Comparison of ENCODE assay signal across 1 cellular context in the genomic region with DNA sequence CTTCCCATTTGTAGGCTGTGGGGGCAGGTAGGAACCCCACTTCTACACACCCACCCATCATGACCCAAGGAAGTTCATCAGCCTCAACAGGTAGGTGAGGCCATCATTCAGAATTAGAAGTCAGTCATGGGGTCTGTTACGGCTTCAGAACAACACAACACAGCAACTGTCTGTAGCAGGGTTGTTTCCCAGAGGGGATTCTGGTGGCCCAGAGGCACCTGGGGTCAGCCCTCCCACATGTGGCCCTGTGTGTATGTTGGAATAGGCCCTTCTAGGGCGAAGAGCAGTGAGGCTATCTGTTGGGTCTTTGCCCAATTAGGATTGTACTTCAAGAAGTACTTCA.
TF ChIP-seq lines count a peak whose summit lies in the region.

No MANE protein-coding gene starts in this region.

TF ChIP-seq in HEK293, 187 proteins besides CTCF, POLR2A, EP300 and RAD21 (continued from another document):
- TF ChIP-seq, protein P1, sequence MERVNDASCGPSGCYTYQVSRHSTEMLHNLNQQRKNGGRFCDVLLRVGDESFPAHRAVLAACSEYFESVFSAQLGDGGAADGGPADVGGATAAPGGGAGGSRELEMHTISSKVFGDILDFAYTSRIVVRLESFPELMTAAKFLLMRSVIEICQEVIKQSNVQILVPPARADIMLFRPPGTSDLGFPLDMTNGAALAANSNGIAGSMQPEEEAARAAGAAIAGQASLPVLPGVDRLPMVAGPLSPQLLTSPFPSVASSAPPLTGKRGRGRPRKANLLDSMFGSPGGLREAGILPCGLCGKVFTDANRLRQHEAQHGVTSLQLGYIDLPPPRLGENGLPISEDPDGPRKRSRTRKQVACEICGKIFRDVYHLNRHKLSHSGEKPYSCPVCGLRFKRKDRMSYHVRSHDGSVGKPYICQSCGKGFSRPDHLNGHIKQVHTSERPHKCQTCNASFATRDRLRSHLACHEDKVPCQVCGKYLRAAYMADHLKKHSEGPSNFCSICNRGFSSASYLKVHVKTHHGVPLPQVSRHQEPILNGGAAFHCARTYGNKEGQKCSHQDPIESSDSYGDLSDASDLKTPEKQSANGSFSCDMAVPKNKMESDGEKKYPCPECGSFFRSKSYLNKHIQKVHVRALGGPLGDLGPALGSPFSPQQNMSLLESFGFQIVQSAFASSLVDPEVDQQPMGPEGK (tag by site-specific recombination; IDR thresholded peaks at IDR 0.05) = 0 out of 2 replicates have a peak, but pooled peaks have one; percentile 20
- TF ChIP-seq ZNF138 (tag by site-specific recombination; IDR thresholded peaks at IDR 0.05; ENCODE audit: borderline replicate concordance) (no peak), SCRT1 (tag by site-specific recombination; IDR thresholded peaks at IDR 0.05; ENCODE audit: borderline replicate concordance) (peak; percentile 92; the same call in 1 of the 2 replicates), RBAK (tag by site-specific recombination; IDR thresholded peaks at IDR 0.05) (no peak), ZFP41 (tag by site-specific recombination; IDR thresholded peaks at IDR 0.05; ENCODE audit: borderline replicate concordance) (no peak), ZIC2 (tag by site-specific recombination; IDR thresholded peaks at IDR 0.05) (no peak), ZNF426 (tag by site-specific recombination; IDR thresholded peaks at IDR 0.05) (no peak), MEIS1 (CRISPR knock-in tag; IDR thresholded peaks at IDR 0.05; ENCODE audit: borderline replicate concordance) (no peak), ZNF214 (tag by site-specific recombination; IDR thresholded peaks at IDR 0.05; ENCODE audit: borderline replicate concordance) (no peak), TRIM28 (IDR thresholded peaks at IDR 0.05; ENCODE audit: borderline replicate concordance, low read length) (no peak), BCL11B (tag by site-specific recombination; IDR thresholded peaks at IDR 0.05; ENCODE audit: low read depth) (no peak), GLI4 (tag by site-specific recombination; IDR thresholded peaks at IDR 0.05) (no peak), ZSCAN30 (tag by site-specific recombination; IDR thresholded peaks at IDR 0.05) (no peak)
- TF ChIP-seq, protein P2, sequence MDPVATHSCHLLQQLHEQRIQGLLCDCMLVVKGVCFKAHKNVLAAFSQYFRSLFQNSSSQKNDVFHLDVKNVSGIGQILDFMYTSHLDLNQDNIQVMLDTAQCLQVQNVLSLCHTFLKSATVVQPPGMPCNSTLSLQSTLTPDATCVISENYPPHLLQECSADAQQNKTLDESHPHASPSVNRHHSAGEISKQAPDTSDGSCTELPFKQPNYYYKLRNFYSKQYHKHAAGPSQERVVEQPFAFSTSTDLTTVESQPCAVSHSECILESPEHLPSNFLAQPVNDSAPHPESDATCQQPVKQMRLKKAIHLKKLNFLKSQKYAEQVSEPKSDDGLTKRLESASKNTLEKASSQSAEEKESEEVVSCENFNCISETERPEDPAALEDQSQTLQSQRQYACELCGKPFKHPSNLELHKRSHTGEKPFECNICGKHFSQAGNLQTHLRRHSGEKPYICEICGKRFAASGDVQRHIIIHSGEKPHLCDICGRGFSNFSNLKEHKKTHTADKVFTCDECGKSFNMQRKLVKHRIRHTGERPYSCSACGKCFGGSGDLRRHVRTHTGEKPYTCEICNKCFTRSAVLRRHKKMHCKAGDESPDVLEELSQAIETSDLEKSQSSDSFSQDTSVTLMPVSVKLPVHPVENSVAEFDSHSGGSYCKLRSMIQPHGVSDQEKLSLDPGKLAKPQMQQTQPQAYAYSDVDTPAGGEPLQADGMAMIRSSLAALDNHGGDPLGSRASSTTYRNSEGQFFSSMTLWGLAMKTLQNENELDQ (tag by site-specific recombination; IDR thresholded peaks at IDR 0.05; ENCODE audit: low read depth) = no peak
